1 cellular context compared by ENCODE assay signal in the genomic region with DNA sequence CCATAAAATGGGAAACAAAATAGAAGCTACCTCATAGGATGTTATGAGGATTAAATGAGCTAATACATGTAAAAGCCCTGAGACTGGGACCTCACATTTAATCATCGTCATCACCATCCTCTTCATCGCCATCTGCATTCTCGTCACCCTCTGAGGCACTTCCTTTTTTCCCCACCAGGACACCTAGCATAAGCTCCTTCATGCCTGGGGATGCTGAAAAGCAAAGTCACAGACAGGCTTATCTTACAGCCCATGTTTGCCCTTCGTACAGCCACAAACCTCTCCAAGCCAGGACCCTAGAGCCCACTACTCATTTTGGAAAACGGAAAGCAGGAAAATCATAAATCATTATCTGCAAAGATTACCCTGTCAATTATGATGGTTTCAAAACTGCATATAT.
TF ChIP-seq lines count a peak whose summit lies in the region.

No MANE protein-coding gene starts in this region.

TF ChIP-seq in HCT116, 20 proteins besides CTCF, POLR2A, EP300 and RAD21:
- TF ChIP-seq, protein P1, sequence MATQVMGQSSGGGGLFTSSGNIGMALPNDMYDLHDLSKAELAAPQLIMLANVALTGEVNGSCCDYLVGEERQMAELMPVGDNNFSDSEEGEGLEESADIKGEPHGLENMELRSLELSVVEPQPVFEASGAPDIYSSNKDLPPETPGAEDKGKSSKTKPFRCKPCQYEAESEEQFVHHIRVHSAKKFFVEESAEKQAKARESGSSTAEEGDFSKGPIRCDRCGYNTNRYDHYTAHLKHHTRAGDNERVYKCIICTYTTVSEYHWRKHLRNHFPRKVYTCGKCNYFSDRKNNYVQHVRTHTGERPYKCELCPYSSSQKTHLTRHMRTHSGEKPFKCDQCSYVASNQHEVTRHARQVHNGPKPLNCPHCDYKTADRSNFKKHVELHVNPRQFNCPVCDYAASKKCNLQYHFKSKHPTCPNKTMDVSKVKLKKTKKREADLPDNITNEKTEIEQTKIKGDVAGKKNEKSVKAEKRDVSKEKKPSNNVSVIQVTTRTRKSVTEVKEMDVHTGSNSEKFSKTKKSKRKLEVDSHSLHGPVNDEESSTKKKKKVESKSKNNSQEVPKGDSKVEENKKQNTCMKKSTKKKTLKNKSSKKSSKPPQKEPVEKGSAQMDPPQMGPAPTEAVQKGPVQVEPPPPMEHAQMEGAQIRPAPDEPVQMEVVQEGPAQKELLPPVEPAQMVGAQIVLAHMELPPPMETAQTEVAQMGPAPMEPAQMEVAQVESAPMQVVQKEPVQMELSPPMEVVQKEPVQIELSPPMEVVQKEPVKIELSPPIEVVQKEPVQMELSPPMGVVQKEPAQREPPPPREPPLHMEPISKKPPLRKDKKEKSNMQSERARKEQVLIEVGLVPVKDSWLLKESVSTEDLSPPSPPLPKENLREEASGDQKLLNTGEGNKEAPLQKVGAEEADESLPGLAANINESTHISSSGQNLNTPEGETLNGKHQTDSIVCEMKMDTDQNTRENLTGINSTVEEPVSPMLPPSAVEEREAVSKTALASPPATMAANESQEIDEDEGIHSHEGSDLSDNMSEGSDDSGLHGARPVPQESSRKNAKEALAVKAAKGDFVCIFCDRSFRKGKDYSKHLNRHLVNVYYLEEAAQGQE (IDR thresholded peaks at IDR 0.05; ENCODE audit: low read depth), result no peak
- TF ChIP-seq, protein P2, sequence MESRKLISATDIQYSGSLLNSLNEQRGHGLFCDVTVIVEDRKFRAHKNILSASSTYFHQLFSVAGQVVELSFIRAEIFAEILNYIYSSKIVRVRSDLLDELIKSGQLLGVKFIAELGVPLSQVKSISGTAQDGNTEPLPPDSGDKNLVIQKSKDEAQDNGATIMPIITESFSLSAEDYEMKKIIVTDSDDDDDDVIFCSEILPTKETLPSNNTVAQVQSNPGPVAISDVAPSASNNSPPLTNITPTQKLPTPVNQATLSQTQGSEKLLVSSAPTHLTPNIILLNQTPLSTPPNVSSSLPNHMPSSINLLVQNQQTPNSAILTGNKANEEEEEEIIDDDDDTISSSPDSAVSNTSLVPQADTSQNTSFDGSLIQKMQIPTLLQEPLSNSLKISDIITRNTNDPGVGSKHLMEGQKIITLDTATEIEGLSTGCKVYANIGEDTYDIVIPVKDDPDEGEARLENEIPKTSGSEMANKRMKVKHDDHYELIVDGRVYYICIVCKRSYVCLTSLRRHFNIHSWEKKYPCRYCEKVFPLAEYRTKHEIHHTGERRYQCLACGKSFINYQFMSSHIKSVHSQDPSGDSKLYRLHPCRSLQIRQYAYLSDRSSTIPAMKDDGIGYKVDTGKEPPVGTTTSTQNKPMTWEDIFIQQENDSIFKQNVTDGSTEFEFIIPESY (IDR thresholded peaks at IDR 0.05; ENCODE audit: extremely low read depth, insufficient replicate concordance, low read length), result no peak
- TF ChIP-seq ELF1 (IDR thresholded peaks at IDR 0.05; ENCODE audit: borderline replicate concordance, low read depth), result no peak
